12 cellular contexts compared by ENCODE assay signal in the genomic region with DNA sequence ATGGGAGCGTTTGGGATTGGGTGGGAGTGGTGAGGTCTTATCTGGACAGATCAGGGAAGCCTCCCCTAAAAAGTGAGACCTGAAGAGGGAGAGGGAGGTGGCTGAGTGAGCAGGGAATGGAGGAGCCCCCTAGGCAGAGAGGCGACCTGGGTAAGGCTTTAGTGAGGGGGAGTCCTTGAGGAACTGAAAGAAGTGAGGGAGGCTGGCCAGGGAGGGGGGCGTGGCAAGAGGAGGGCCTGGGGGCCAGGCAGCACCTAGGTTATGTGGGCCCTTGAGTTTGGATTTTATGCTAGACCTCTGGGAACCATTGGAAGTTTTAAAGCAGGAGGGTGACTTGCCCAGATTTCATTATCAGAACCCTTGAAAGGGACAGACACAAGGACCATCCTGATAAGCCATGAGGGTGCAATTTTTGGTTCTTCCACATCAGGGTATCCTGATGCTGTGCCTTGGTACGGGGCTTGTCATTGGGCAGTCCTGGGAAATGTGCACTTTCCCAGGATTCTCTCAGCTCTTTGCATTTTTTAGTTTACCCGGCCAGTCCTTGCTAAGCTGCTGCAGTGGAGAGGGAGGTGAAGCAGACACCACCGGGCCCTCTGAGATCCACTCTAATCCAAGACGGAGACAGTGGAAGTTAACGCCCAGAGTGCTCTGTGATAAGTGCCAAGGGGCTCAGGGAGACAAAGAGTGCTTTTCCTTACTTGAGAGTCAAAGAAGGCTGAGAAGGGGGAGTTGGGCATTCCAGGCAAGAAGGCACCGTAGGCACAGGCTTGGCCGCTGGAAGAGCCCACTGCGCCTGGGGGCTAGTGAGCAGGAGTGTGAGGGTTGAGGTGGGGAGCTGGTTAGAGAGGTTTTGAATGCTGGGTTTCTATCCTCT. TPM values are rescaled to one million over a fixed set of nuclear protein-coding genes. Genes with fewer than 3 reads are reported as not detected.
DNase-seq lines count a peak whose midpoint lies in the region; ATAC-seq, FAIRE-seq and TF ChIP-seq lines count a peak whose summit lies in the region.
"Had no signal": no experiment of that assay in that cellular context is flagged by ENCODE, and none has a peak within 500 bp of the region (broad histone marks: within the 10 kb centered on the region; RNA-seq: fewer than 3 reads in every experiment).

No MANE protein-coding gene starts in this region.

- peaks cover 15% of the 10 kb centered on the region for H3K36me3 Mint-ChIP-seq in activated B cell treated with CpG ODN at 0.5 μM for 24 hours (ENCODE audit: low read depth)
- H3K36me3 Mint-ChIP-seq in naive thymus-derived CD4-positive, alpha-beta T cell = peaks cover 0 to 15% (median 0%) of the 10 kb centered on the region in 5 donors

- no peaks in the 10 kb centered on the region for H3K9me3 Mint-ChIP-seq in activated B cell treated with CpG ODN at 0.5 μM for 24 hours
- H3K9me3 Mint-ChIP-seq in naive thymus-derived CD4-positive, alpha-beta T cell = no peaks in the 10 kb centered on the region
- H3K9me3 Mint-ChIP-seq: activated CD8-positive, alpha-beta T cell treated with anti-CD3 and anti-CD28 coated beads for 36 hours had no signal

- no peak overlapping the region for H3K4me3 ChIP-seq in smooth muscle cell
- no peak overlapping the region for H3K4me3 ChIP-seq in naive thymus-derived CD4-positive, alpha-beta T cell (ENCODE audit: low read length)
- H3K4me3 ChIP-seq: HAP-1 had no signal

- peak overlapping the region; percentile 63 for H3K4me2 ChIP-seq in smooth muscle cell

- no peak overlapping the region for H2AFZ ChIP-seq in smooth muscle cell (ENCODE audit: low read depth)

- no peak for TF ChIP-seq CTCF in activated B cell treated with CpG ODN at 0.5 μM for 24 hours (IDR thresholded peaks at IDR 0.05)
- no peak for TF ChIP-seq CTCF in smooth muscle cell (IDR thresholded peaks at IDR 0.05; ENCODE audit: borderline replicate concordance, insufficient read depth, poor library complexity, severe bottlenecking)

- CTCF ChIA-PET in activated B cell treated with CpG ODN at 0.5 μM for 24 hours (lab: Charles Lee) = no interaction called here
- CTCF ChIA-PET in naive thymus-derived CD4-positive, alpha-beta T cell (lab: Charles Lee) = no interaction called here

- WGBS in smooth muscle cell (ENCODE audit: low lambda C conversion rate) = 40% methylated on average over 11 of the region's 11 CpGs

- no peaks in the 10 kb centered on the region for H3K27me3 Mint-ChIP-seq in activated B cell treated with CpG ODN at 0.5 μM for 24 hours
- no peaks in the 10 kb centered on the region for H3K27me3 Mint-ChIP-seq in naive thymus-derived CD4-positive, alpha-beta T cell
- H3K27me3 Mint-ChIP-seq: activated CD8-positive, alpha-beta T cell treated with anti-CD3 and anti-CD28 coated beads for 36 hours had no signal

- peaks cover 43% of the 10 kb centered on the region for H3K4me1 Mint-ChIP-seq in activated B cell treated with CpG ODN at 0.5 μM for 24 hours
- H3K4me1 Mint-ChIP-seq in naive thymus-derived CD4-positive, alpha-beta T cell = peaks cover 0 to 24% (median 9%) of the 10 kb centered on the region in 7 donors

- intact Hi-C loops in activated B cell treated with CpG ODN at 0.5 μM for 24 hours (cut with micrococcal nuclease) = no loop called here
- intact Hi-C loops in naive thymus-derived CD4-positive, alpha-beta T cell (cut with micrococcal nuclease) = no loop called here

- peaks cover 41% of the 10 kb centered on the region for H3K79me2 ChIP-seq in smooth muscle cell (ENCODE audit: low read depth)

- H3K4me3 Mint-ChIP-seq in activated B cell treated with CpG ODN at 0.5 μM for 24 hours = no peak overlapping the region
- H3K4me3 Mint-ChIP-seq in naive thymus-derived CD4-positive, alpha-beta T cell = no peak overlapping the region
- H3K4me3 Mint-ChIP-seq: activated CD8-positive, alpha-beta T cell treated with anti-CD3 and anti-CD28 coated beads for 36 hours had no signal

- DNase-seq in GM12891 (ENCODE audit: insufficient read length, low spot score) (no peak), activated B cell treated with CpG ODN at 0.5 μM for 24 hours (no peak), islet precursor cell (peak; percentile 73), smooth muscle cell (lab: John Stamatoyannopoulos, UW; ENCODE audit: unreplicated experiment) (no peak), NCI-H2081 (lab: John Stamatoyannopoulos, UW) (no peak)
- no peak for DNase-seq in naive thymus-derived CD4-positive, alpha-beta T cell
- DNase-seq: activated CD8-positive, alpha-beta T cell treated with anti-CD3 and anti-CD28 coated beads for 36 hours; nucleus accumbens; SIG-M5 had no signal

- H3F3A ChIP-seq in smooth muscle cell (ENCODE audit: low read depth) = peaks cover 72% of the 10 kb centered on the region

- POLR2A ChIA-PET in activated B cell treated with CpG ODN at 0.5 μM for 24 hours (lab: Charles Lee) = no interaction called here
- POLR2A ChIA-PET in naive thymus-derived CD4-positive, alpha-beta T cell (lab: Charles Lee) = no interaction called here

- no peaks in the 10 kb centered on the region for H3K9me3 ChIP-seq in smooth muscle cell (replicated peaks; ENCODE audit: low read depth)
- H3K9me3 ChIP-seq in naive thymus-derived CD4-positive, alpha-beta T cell (ENCODE audit: control insufficient read depth in 2 of 3, low read length in 3 of 3) = no peaks in the 10 kb centered on the region
- H3K9me3 ChIP-seq: HAP-1 had no signal

- no peaks in the 10 kb centered on the region for H3K36me3 ChIP-seq in smooth muscle cell (ENCODE audit: low read depth)
- H3K36me3 ChIP-seq in naive thymus-derived CD4-positive, alpha-beta T cell (ENCODE audit: control insufficient read depth in 2 of 3, insufficient read depth in 3 of 3, low read length in 3 of 3) = no peaks in the 10 kb centered on the region
- H3K36me3 ChIP-seq: HAP-1 had no signal

- peak overlapping the region; percentile 99 for H3K27ac ChIP-seq in smooth muscle cell (ENCODE audit: low read depth)
- H3K27ac ChIP-seq in naive thymus-derived CD4-positive, alpha-beta T cell (ENCODE audit: low read depth, low read length) = no peak overlapping the region

- peak; percentile 56 for ATAC-seq in activated B cell treated with CpG ODN at 0.5 μM for 24 hours (ENCODE audit: low read depth)
- ATAC-seq in naive thymus-derived CD4-positive, alpha-beta T cell = no peak
- ATAC-seq in HG03378 (IDR thresholded peaks at IDR 0.05; ENCODE audit: unreplicated experiment) = no peak
- ATAC-seq in HG02973 (IDR thresholded peaks at IDR 0.05; ENCODE audit: unreplicated experiment) = no peak
- ATAC-seq: activated CD8-positive, alpha-beta T cell treated with anti-CD3 and anti-CD28 coated beads for 36 hours had no signal

- H3K4me1 ChIP-seq in smooth muscle cell (ENCODE audit: low read depth) = peaks cover 61% of the 10 kb centered on the region
- no peaks in the 10 kb centered on the region for H3K4me1 ChIP-seq in naive thymus-derived CD4-positive, alpha-beta T cell (ENCODE audit: control insufficient read depth in 2 of 2, insufficient read depth in 2 of 2, low read length in 2 of 2)

- H3K9ac ChIP-seq in smooth muscle cell (ENCODE audit: low read depth) = peak overlapping the region; percentile 67

- no peaks in the 10 kb centered on the region for H3K27me3 ChIP-seq in smooth muscle cell (ENCODE audit: low read depth)
- no peaks in the 10 kb centered on the region for H3K27me3 ChIP-seq in naive thymus-derived CD4-positive, alpha-beta T cell (ENCODE audit: control insufficient read depth in 2 of 2, insufficient read depth in 2 of 2, low read length in 2 of 2)

- peaks cover 2% of the 10 kb centered on the region for H4K20me1 ChIP-seq in smooth muscle cell (ENCODE audit: low read depth)

- TF ChIP-seq POLR2A in GM12891 (IDR thresholded peaks at IDR 0.05; ENCODE audit: low read depth, low read length) = no peak

- FAIRE-seq in GM12891 (lab: Jason Lieb, UNC) = no peak

- no peak overlapping the region for H3K27ac Mint-ChIP-seq in activated B cell treated with CpG ODN at 0.5 μM for 24 hours
- H3K27ac Mint-ChIP-seq in naive thymus-derived CD4-positive, alpha-beta T cell = no peak overlapping the region
- H3K27ac Mint-ChIP-seq: activated CD8-positive, alpha-beta T cell treated with anti-CD3 and anti-CD28 coated beads for 36 hours had no signal

TF ChIP-seq in GM12891, 5 proteins besides CTCF, POLR2A, EP300 and RAD21:
- TF ChIP-seq TAF1 (IDR thresholded peaks at IDR 0.05; ENCODE audit: low read depth, low read length) = no peak
- no peak for TF ChIP-seq PAX5 (IDR thresholded peaks at IDR 0.05; ENCODE audit: insufficient read depth, low read length, severe bottlenecking)
- no peak for TF ChIP-seq POLR2AphosphoS5 (IDR thresholded peaks at IDR 0.05; ENCODE audit: low read depth, low read length)
- TF ChIP-seq SPI1 (IDR thresholded peaks at IDR 0.05; ENCODE audit: low read depth, low read length) = peak; percentile 83
- no peak for TF ChIP-seq POU2F2 (IDR thresholded peaks at IDR 0.05; ENCODE audit: low read depth, low read length)

RNA-seq across cellular contexts. Expression of gene GSN, which starts 16.1 kb away (rescaled TPM):
- 16.4 TPM for polyA plus RNA-seq in GM12891 (2012; ENCODE audit: low read depth, missing spikeins)
- total RNA-seq in activated B cell treated with CpG ODN at 0.5 μM for 24 hours (21.9 and 26.5 TPM in 2 replicates), smooth muscle cell (337 and 430 TPM in 2 replicates)
- polyA plus RNA-seq in smooth muscle cell = 529 and 685 TPM in 2 replicates
- 10 to 100 TPM in 1 of 5 experiments, 1 to 10 TPM in 4; 4.2 to 34.6 (median 7.8) TPM for total RNA-seq in naive thymus-derived CD4-positive, alpha-beta T cell
- 1 to 10 TPM; 2.9 to 3.9 TPM for polyA plus RNA-seq in naive thymus-derived CD4-positive, alpha-beta T cell
